ENCODE assay signal across 1 cellular context in genomic region chrX:10974920-10975319, GRCh38.
TF ChIP-seq lines count a peak whose summit lies in the region.

No MANE protein-coding gene starts in this region.

TF ChIP-seq in Ishikawa, 13 proteins besides CTCF, POLR2A, EP300 and RAD21 (continued from another document):
- TF ChIP-seq REST (IDR thresholded peaks at IDR 0.05; ENCODE audit: low read depth): no peak
